ENCODE assay signal across 8 cellular contexts in genomic region chr7:2241580-2242540, GRCh38. TPM values are rescaled to one million over a fixed set of nuclear protein-coding genes. Genes with fewer than 3 reads are reported as not detected.
DNase-seq lines count a peak whose midpoint lies in the region; ATAC-seq lines count a peak whose summit lies in the region.

Gene MRM2 (minus strand): TSS chr7:2242205. CDS start chr7:2242169, 36 bp downstream.
Gene NUDT1 (plus strand): TSS chr7:2242226. CDS start chr7:2244575, 2,349 bp downstream.

- peaks cover 45% of the 10 kb centered on the region for H3K4me1 Mint-ChIP-seq in activated naive CD4-positive, alpha-beta T cell treated with anti-CD3 and anti-CD28 coated beads, Interleukin-2, amount 10 ng/mL, durations not matched to agents 7 days and 5 days

- peaks cover 21% of the 10 kb centered on the region for H3K36me3 Mint-ChIP-seq in activated naive CD4-positive, alpha-beta T cell treated with anti-CD3 and anti-CD28 coated beads, Interleukin-2, amount 10 ng/mL, durations not matched to agents 7 days and 5 days

- H3K27ac ChIP-seq in SK-N-MC: peak within 1 kb of the TSS; percentile 21; the same call in 1 of the 2 replicates
- H3K27ac ChIP-seq in substantia nigra (ENCODE audit: low read depth, low read length, poor library complexity, severe bottlenecking): peak within 1 kb of the TSS; percentile 63

- H3K27me3 Mint-ChIP-seq in activated naive CD4-positive, alpha-beta T cell treated with anti-CD3 and anti-CD28 coated beads, Interleukin-2, amount 10 ng/mL, durations not matched to agents 7 days and 5 days: no peaks in the 10 kb centered on the region

- peak within 1 kb of the TSS; percentile 95 for H3K4me3 Mint-ChIP-seq in activated naive CD4-positive, alpha-beta T cell treated with anti-CD3 and anti-CD28 coated beads, Interleukin-2, amount 10 ng/mL, durations not matched to agents 7 days and 5 days

- H3K27ac Mint-ChIP-seq in activated naive CD4-positive, alpha-beta T cell treated with anti-CD3 and anti-CD28 coated beads, Interleukin-2, amount 10 ng/mL, durations not matched to agents 7 days and 5 days: peak within 1 kb of the TSS; percentile 89

- DNase-seq in DMS79 treated with DMSO at 0.1 percent for 48 hours (lab: John Stamatoyannopoulos, UW) (peak; percentile 77), LHCN-M2 (ENCODE audit: low read depth) (peak; percentile 76), SK-N-MC (ENCODE audit: low read depth, low spot score) (no peak), globus pallidus (ENCODE audit: low spot score) (peak; percentile 73), occipital lobe (lab: John Stamatoyannopoulos, UW) (peak; percentile 75), substantia nigra (lab: John Stamatoyannopoulos, UW) (peak in 46 of 49 donors; percentile 15 to 90 (median 69))
- DNase-seq in activated naive CD4-positive, alpha-beta T cell treated with anti-CD3 and anti-CD28 coated beads, Interleukin-2, amount 10 ng/mL, durations not matched to agents 7 days and 5 days: peak; percentile 81

- H3K9me3 ChIP-seq in SK-N-MC (ENCODE audit: low read depth, low read length): no peaks in the 10 kb centered on the region

- peaks cover 28% of the 10 kb centered on the region for H3K36me3 ChIP-seq in SK-N-MC (ENCODE audit: insufficient read depth, low read length)

- H3K9ac ChIP-seq in SK-N-MC (ENCODE audit: insufficient read length): peak within 1 kb of the TSS; percentile 96

- H3K4me3 ChIP-seq in SK-N-MC: peak within 1 kb of the TSS; percentile 91

- peak; percentile 58 for ATAC-seq in GM21717 (IDR thresholded peaks at IDR 0.05; ENCODE audit: unreplicated experiment)

- no peaks in the 10 kb centered on the region for H3K9me3 Mint-ChIP-seq in activated naive CD4-positive, alpha-beta T cell treated with anti-CD3 and anti-CD28 coated beads, Interleukin-2, amount 10 ng/mL, durations not matched to agents 7 days and 5 days

- CTCF ChIA-PET in activated naive CD4-positive, alpha-beta T cell treated with anti-CD3 and anti-CD28 coated beads, Interleukin-2, amount 10 ng/mL, durations not matched to agents 7 days and 5 days (lab: Charles Lee): interaction anchor here (1.4 kb wide), 1 partner anchor 9 kb away, joined by 5 read pairs; the partner anchor contains the start of gene MAD1L1

RNA-seq across cellular contexts. Expression of gene MRM2, which starts in this region (rescaled TPM):
- total RNA-seq in LHCN-M2 (2014; rRNA removed) (40.0 and 45.8 TPM in 2 replicates), occipital lobe (15.0 TPM)
- polyA plus RNA-seq in LHCN-M2 (2012): 28.1 TPM

RNA-seq across cellular contexts. Expression of gene NUDT1, which starts in this region (rescaled TPM):
- total RNA-seq in LHCN-M2 (2014; rRNA removed): 91.0 and 107 TPM in 2 replicates
- polyA plus RNA-seq in LHCN-M2 (2012): 155 TPM
- 13.7 TPM for total RNA-seq in occipital lobe
